Comparison of ENCODE assay signal across 11 cellular contexts in the genomic region with DNA sequence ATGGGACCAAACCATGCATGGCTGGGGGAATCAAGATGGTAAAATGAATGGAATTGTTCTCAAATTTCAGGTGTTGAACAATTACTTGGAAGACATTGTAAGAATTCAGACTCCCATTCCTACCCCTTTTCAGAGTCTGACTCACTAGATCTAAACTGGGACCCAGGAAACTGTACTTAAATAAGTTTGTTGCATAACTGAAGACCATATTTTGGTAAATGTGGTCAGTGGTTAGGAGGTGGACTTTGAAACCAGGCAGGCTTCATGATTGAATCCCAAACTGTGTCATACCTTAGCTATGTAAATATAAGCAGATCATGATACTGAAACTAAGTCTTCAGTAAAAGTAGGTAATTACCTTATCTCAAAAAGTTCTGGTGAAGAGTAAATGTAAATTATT. TPM values are rescaled to one million over a fixed set of nuclear protein-coding genes. Genes with fewer than 3 reads are reported as not detected.
DNase-seq lines count a peak whose midpoint lies in the region; ATAC-seq and TF ChIP-seq lines count a peak whose summit lies in the region.
"Had no signal": no experiment of that assay in that cellular context is flagged by ENCODE, and none has a peak within 500 bp of the region (broad histone marks: within the 10 kb centered on the region; RNA-seq: fewer than 3 reads in every experiment).

No MANE protein-coding gene starts in this region.

- BruUV-seq in mammary epithelial cell (replicated peaks; lab: Mats Ljungman, UMichigan), result no TSS peak

- ATAC-seq in GM18517 (IDR thresholded peaks at IDR 0.05; ENCODE audit: unreplicated experiment) (peak; percentile 94), GM21717 (IDR thresholded peaks at IDR 0.05; ENCODE audit: unreplicated experiment) (peak; percentile 94), HG03432 (IDR thresholded peaks at IDR 0.05; ENCODE audit: unreplicated experiment) (peak; percentile 97), heart right ventricle (no peak)
- no peak for ATAC-seq in stimulated activated naive CD8-positive, alpha-beta T cell treated with anti-CD3 and anti-CD28 coated beads, Interleukin-15, Interleukin-2, amounts not matched to agents 100 U/mL and 50 U/mL, for 24 hours

- TF ChIP-seq CTCF in mammary epithelial cell (conservative IDR thresholded peaks at IDR 0.05 in 1 of 2, IDR thresholded peaks at IDR 0.05 in 1 of 2; ENCODE audit: extremely low read depth in 1 of 2, insufficient read depth in 1 of 2, low read depth in 1 of 2, low read length in 2 of 2) (no peak), heart right ventricle (IDR thresholded peaks at IDR 0.05) (no peak)

- dilution Hi-C loops in mammary epithelial cell (cut with HindIII; ENCODE audit: low sequenced_read_pairs), result no loop called here

- no peak overlapping the region for H2AFZ ChIP-seq in mammary epithelial cell (ENCODE audit: low read depth, low read length)

- no peaks in the 10 kb centered on the region for H3K9me3 ChIP-seq in mammary epithelial cell (replicated peaks; ENCODE audit: insufficient read depth, low read length)
- H3K9me3 ChIP-seq in heart right ventricle, result peaks cover 0 to 24% (median 6%) of the 10 kb centered on the region in 11 donors

- no peaks in the 10 kb centered on the region for H3K79me2 ChIP-seq in mammary epithelial cell (ENCODE audit: insufficient read depth, low read length)

- peaks cover 32% of the 10 kb centered on the region for H3K4me1 ChIP-seq in mammary epithelial cell (ENCODE audit: insufficient read depth, low read length)
- H3K4me1 ChIP-seq in heart right ventricle, result no peaks in the 10 kb centered on the region
- H3K4me1 ChIP-seq: left ventricle myocardium inferior had no signal

- H3K27me3 ChIP-seq in mammary epithelial cell (ENCODE audit: insufficient read depth, low read length), result no peaks in the 10 kb centered on the region
- no peaks in the 10 kb centered on the region for H3K27me3 ChIP-seq in heart right ventricle

- H3K27ac ChIP-seq in mammary epithelial cell (ENCODE audit: insufficient read depth, low read depth, low read length) (peak overlapping the region; percentile 23), caudate nucleus (ENCODE audit: low read depth, low read length) (no peak overlapping the region), heart right ventricle (no peak overlapping the region)
- H3K27ac ChIP-seq: left ventricle myocardium inferior, skin epidermis had no signal

- in situ Hi-C loops in mammary epithelial cell (cut with MboI; ENCODE audit: low sequenced_read_pairs in 2 of 2), result no loop called here

- intact Hi-C loops in mammary epithelial cell (cut with micrococcal nuclease) (no loop called here), heart right ventricle (cut with DNase I) (no loop called here)

- H3K4me2 ChIP-seq in mammary epithelial cell (ENCODE audit: insufficient read depth, low read depth, low read length), result peak overlapping the region; percentile 53

- CTCF ChIA-PET in mammary epithelial cell (lab: Charles Lee; ENCODE audit: low non-redundant PET), result no interaction called here

- DNase-seq in mammary epithelial cell, result peak; percentile 95
- no peak for DNase-seq in caudate nucleus (lab: John Stamatoyannopoulos, UW)
- no peak for DNase-seq in NCI-H2029 treated with DMSO at 0.1 percent for 48 hours (lab: John Stamatoyannopoulos, UW)
- no peak for DNase-seq in stimulated activated naive CD8-positive, alpha-beta T cell treated with anti-CD3 and anti-CD28 coated beads, Interleukin-15, Interleukin-2, amounts not matched to agents 100 U/mL and 50 U/mL, for 24 hours
- DNase-seq in heart right ventricle, result no peak
- DNase-seq: endodermal cell, left ventricle myocardium inferior had no signal

- no peaks in the 10 kb centered on the region for H3K36me3 ChIP-seq in mammary epithelial cell (ENCODE audit: insufficient read depth, low read length)
- H3K36me3 ChIP-seq in heart right ventricle, result no peaks in the 10 kb centered on the region
- H3K36me3 ChIP-seq: left ventricle myocardium inferior had no signal

- no peaks in the 10 kb centered on the region for H4K20me1 ChIP-seq in mammary epithelial cell (ENCODE audit: insufficient read depth, low read length)

- H3K4me3 ChIP-seq in mammary epithelial cell (replicated peaks in 1 of 3; ENCODE audit: insufficient read depth in 1 of 3, low read depth in 2 of 3, low read length in 3 of 3) (no peak overlapping the region), heart right ventricle (no peak overlapping the region)
- H3K4me3 ChIP-seq: left ventricle myocardium inferior, skin epidermis had no signal

- H3K9ac ChIP-seq in mammary epithelial cell (ENCODE audit: insufficient read depth, low read length), result no peak overlapping the region

RNA-seq across cellular contexts. Expression of a gene that starts 41.7 kb away (rescaled TPM):
- 10 to 100 TPM in 1 of 2 donors, 1 to 10 TPM in 1; 6.7 to 42.0 TPM for total RNA-seq in mammary epithelial cell
- 75.6 TPM for polyA plus RNA-seq in mammary epithelial cell
- 47.1 TPM for polyA minus RNA-seq in mammary epithelial cell
- total RNA-seq in heart right ventricle, result 1 to 10 TPM in 8 of 10 donors, under 1 TPM in 2; 0.61 to 9.0 (median 1.5) TPM
- 1 to 10 TPM in 1 of 2 donors, under 1 TPM in 1; 0.80 to 1.1 TPM for polyA plus RNA-seq in heart right ventricle

Comparison
In these comparisons a context has a peak if more than half of its experiments do, and no peak if none do; other contexts are left out.
1. ATAC-seq: peak in GM18517 (single experiment), GM21717 (single experiment) and HG03432 (single experiment); none in stimulated activated naive CD8-positive, alpha-beta T cell treated with anti-CD3 and anti-CD28 coated beads, Interleukin-15, Interleukin-2, amounts not matched to agents 100 U/mL and 50 U/mL, for 24 hours (single experiment) and heart right ventricle (0 of 8).